ENCODE assay signal across 1 cellular context in genomic region chr9:136807281-136808074, GRCh38.
A peak's percentile ranks its signal among the peaks of the same experiment; 100 is the strongest.
TF ChIP-seq lines count a peak whose summit lies in the region.

RABL6 (plus strand) TSS chr9:136807948; CDS start chr9:136808197, 249 bp downstream.

TF ChIP-seq in HepG2, 621 proteins besides CTCF, POLR2A, EP300 and RAD21 (continued from another document and continues in another):
- TF ChIP-seq DMTF1 (CRISPR knock-in tag; IDR thresholded peaks at IDR 0.05) (no peak), NR1H2 (CRISPR knock-in tag; IDR thresholded peaks at IDR 0.05; ENCODE audit: borderline replicate concordance, low read depth) (no peak), ZNF839 (CRISPR knock-in tag; IDR thresholded peaks at IDR 0.05; ENCODE audit: borderline replicate concordance) (no peak), ZNF616 (CRISPR knock-in tag; IDR thresholded peaks at IDR 0.05; ENCODE audit: low read depth) (no peak; the same call in 1 of the 2 replicates), ZBED4 (CRISPR knock-in tag; IDR thresholded peaks at IDR 0.05; ENCODE audit: borderline replicate concordance) (peak; percentile 49; the same call in 1 of the 2 replicates), ZNF687 (CRISPR knock-in tag; IDR thresholded peaks at IDR 0.05) (peak; percentile 69), SAP130 (CRISPR knock-in tag; IDR thresholded peaks at IDR 0.05; ENCODE audit: low read depth) (0 out of 2 replicates have a peak, but pooled peaks have one; percentile 44), ZNF564 (CRISPR knock-in tag; IDR thresholded peaks at IDR 0.05) (peak; percentile 77; the same call in 1 of the 2 replicates), ZNF160 (CRISPR knock-in tag; IDR thresholded peaks at IDR 0.05) (peak; percentile 53; the same call in 1 of the 2 replicates), POGZ (CRISPR knock-in tag; IDR thresholded peaks at IDR 0.05) (no peak), ZNF30 (CRISPR knock-in tag; IDR thresholded peaks at IDR 0.05) (no peak), CEBPB (IDR thresholded peaks at IDR 0.05; ENCODE audit: borderline replicate concordance, low read depth, low read length) (no peak), ZNF530 (CRISPR knock-in tag; IDR thresholded peaks at IDR 0.05; ENCODE audit: low read depth) (no peak), SKI (IDR thresholded peaks at IDR 0.05; ENCODE audit: partially characterized antibody) (peak; percentile 29), ZBTB49 (CRISPR knock-in tag; IDR thresholded peaks at IDR 0.05; ENCODE audit: borderline replicate concordance) (no peak), ZNF282 (IDR thresholded peaks at IDR 0.05; ENCODE audit: partially characterized antibody) (no peak), HNRNPK (IDR thresholded peaks at IDR 0.05; ENCODE audit: low read depth, low read length, poor library complexity, severe bottlenecking) (no peak), CENPX (CRISPR knock-in tag; IDR thresholded peaks at IDR 0.05) (no peak), ZNF724P (CRISPR knock-in tag; IDR thresholded peaks at IDR 0.05; ENCODE audit: borderline replicate concordance) (no peak), ZNF460 (CRISPR knock-in tag; IDR thresholded peaks at IDR 0.05; ENCODE audit: borderline replicate concordance) (no peak), ZNF552 (CRISPR knock-in tag; IDR thresholded peaks at IDR 0.05; ENCODE audit: borderline replicate concordance) (0 out of 2 replicates have a peak, but pooled peaks have one; percentile 23), MTF1 (CRISPR knock-in tag; IDR thresholded peaks at IDR 0.05) (no peak), ARID4A (CRISPR knock-in tag; IDR thresholded peaks at IDR 0.05; ENCODE audit: borderline replicate concordance) (peak; percentile 54; the same call in 1 of the 2 replicates), SKIL (CRISPR knock-in tag; IDR thresholded peaks at IDR 0.05; ENCODE audit: borderline replicate concordance) (no peak), FIP1L1 (IDR thresholded peaks at IDR 0.05; ENCODE audit: borderline replicate concordance, insufficient read depth, low read depth, low read length) (no peak), YEATS2 (CRISPR knock-in tag; IDR thresholded peaks at IDR 0.05; ENCODE audit: borderline replicate concordance) (no peak), ERF (CRISPR knock-in tag; IDR thresholded peaks at IDR 0.05) (no peak; the same call in 1 of the 2 replicates), HNRNPUL1 (IDR thresholded peaks at IDR 0.05; ENCODE audit: low read depth, low read length) (no peak), MAFK (conservative IDR thresholded peaks at IDR 0.05 in 1 of 2, IDR thresholded peaks at IDR 0.05 in 1 of 2; ENCODE audit: low read length in 2 of 2) (no peak), ZNF619 (CRISPR knock-in tag; IDR thresholded peaks at IDR 0.05) (no peak), EED (CRISPR knock-in tag; IDR thresholded peaks at IDR 0.05) (peak; percentile 91), IKZF5 (CRISPR knock-in tag; IDR thresholded peaks at IDR 0.05) (0 out of 2 replicates have a peak, but pooled peaks have one; percentile 14), ZNF513 (CRISPR knock-in tag; conservative IDR thresholded peaks at IDR 0.05) (no peak), MXD3 (CRISPR knock-in tag; IDR thresholded peaks at IDR 0.05) (peak; percentile 38; the same call in 1 of the 2 replicates)
